In the genomic region with DNA sequence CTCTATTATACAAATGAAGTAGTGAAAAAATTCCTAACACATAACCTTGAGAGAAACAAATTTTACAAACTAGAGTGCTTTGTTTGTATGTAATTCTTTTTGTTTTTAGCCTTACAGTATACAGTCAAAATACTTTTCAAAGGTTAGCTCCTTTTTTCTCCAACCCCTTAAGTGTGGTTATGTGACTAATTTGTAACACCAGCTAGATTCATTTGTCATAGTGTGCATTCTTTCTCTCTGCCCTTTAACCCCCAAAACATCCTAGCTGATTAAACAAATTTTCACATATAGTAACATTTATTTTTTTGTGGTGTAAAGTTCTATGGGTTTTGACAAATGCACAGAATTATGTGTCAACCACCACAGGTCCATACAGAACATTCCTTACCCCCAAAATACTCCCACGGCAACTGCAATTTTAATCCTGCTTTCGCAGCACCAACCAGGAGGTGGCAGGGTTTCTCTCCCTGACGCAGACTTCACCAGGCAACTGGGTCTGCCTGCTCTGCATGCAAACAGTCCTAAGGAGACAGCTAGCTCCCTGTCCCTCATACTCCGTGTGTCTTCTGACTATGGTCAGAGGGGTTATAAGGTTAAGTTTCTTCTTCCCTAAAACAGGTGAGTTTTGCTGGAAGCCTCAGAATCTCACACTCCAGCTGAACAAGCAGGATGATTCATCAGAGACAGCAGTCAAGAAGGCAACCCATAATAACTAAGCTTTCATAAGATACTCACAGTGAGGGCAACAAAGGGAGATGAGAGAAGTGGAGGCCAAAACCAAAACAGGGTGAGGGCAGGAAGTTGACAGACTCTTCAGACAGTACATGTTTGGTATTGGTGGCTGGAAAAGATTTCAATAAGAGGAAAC, we compare ENCODE assay signal across 8 cellular contexts. TPM values are rescaled to one million over a fixed set of nuclear protein-coding genes. Genes with fewer than 3 reads are reported as not detected.
DNase-seq lines count a peak whose midpoint lies in the region; ATAC-seq and TF ChIP-seq lines count a peak whose summit lies in the region.

No MANE protein-coding gene starts in this region.

- CTCF ChIA-PET in CD4-positive, alpha-beta T cell (lab: Charles Lee) = interaction anchor here (1.3 to 1.6 kb wide), 2 partner anchors 15 to 160 kb away, joined by 4 to 7 read pairs; no protein-coding TSS in a partner anchor

- H3K79me2 ChIP-seq in smooth muscle cell (ENCODE audit: low read depth) = no peaks in the 10 kb centered on the region

- peak in 2 of 10 experiments; percentile 3 to 16 for DNase-seq in CD4-positive, alpha-beta T cell
- DNase-seq in NCI-H774 (lab: John Stamatoyannopoulos, UW) (peak; percentile 38), anterior cingulate cortex (lab: John Stamatoyannopoulos, UW) (peak in 49 of 58 donors; percentile 1 to 75 (median 24)), hippocampal formation (lab: John Stamatoyannopoulos, UW) (peak; percentile 29 to 58), smooth muscle cell (lab: John Stamatoyannopoulos, UW; ENCODE audit: unreplicated experiment) (no peak), amniotic stem cell (lab: John Stamatoyannopoulos, UW) (no peak)

- no peak overlapping the region for H2AFZ ChIP-seq in smooth muscle cell (ENCODE audit: low read depth)

- H3K27me3 ChIP-seq in CD4-positive, alpha-beta T cell (ENCODE audit: control insufficient read depth, insufficient read depth, low read length) = no peaks in the 10 kb centered on the region
- H3K27me3 ChIP-seq in smooth muscle cell (ENCODE audit: low read depth) = no peaks in the 10 kb centered on the region

- H3K4me2 ChIP-seq in smooth muscle cell = peak overlapping the region; percentile 56

- POLR2A ChIA-PET in CD4-positive, alpha-beta T cell (lab: Charles Lee) = interaction anchor here (0.8 kb wide), 1 partner anchor 143 kb away, joined by 3 read pairs; no protein-coding TSS in a partner anchor

- no peaks in the 10 kb centered on the region for H3K4me1 ChIP-seq in smooth muscle cell (ENCODE audit: low read depth)

- peak; percentile 41 for TF ChIP-seq CTCF in CD4-positive, alpha-beta T cell (IDR thresholded peaks at IDR 0.05)
- TF ChIP-seq CTCF in smooth muscle cell (IDR thresholded peaks at IDR 0.05; ENCODE audit: borderline replicate concordance, insufficient read depth, poor library complexity, severe bottlenecking) = peak; percentile 72

- H3K27ac Mint-ChIP-seq in CD4-positive, alpha-beta T cell = no peak overlapping the region

- H3K4me1 Mint-ChIP-seq in CD4-positive, alpha-beta T cell (ENCODE audit: low read depth) = peaks cover 7% of the 10 kb centered on the region

- no peaks in the 10 kb centered on the region for H3K36me3 Mint-ChIP-seq in CD4-positive, alpha-beta T cell (ENCODE audit: low read depth)

- no peaks in the 10 kb centered on the region for H4K20me1 ChIP-seq in smooth muscle cell (ENCODE audit: low read depth)

- no peak overlapping the region for H3K4me3 Mint-ChIP-seq in CD4-positive, alpha-beta T cell

- no peak overlapping the region for H3K4me3 ChIP-seq in smooth muscle cell

- H3K27me3 Mint-ChIP-seq in CD4-positive, alpha-beta T cell = no peaks in the 10 kb centered on the region

- peak; percentile 39 for ATAC-seq in CD4-positive, alpha-beta T cell (ENCODE audit: poor library complexity)
- ATAC-seq in GM21423 (IDR thresholded peaks at IDR 0.05; ENCODE audit: unreplicated experiment) (peak; percentile 64), GM18870 (IDR thresholded peaks at IDR 0.05; ENCODE audit: unreplicated experiment) (no peak)

- 5% methylated on average over 4 of the region's 4 CpGs for WGBS in smooth muscle cell (ENCODE audit: low lambda C conversion rate)

- no peaks in the 10 kb centered on the region for H3K36me3 ChIP-seq in smooth muscle cell (ENCODE audit: low read depth)

- no peaks in the 10 kb centered on the region for H3K9me3 ChIP-seq in CD4-positive, alpha-beta T cell (ENCODE audit: control insufficient read depth, low read length)
- no peaks in the 10 kb centered on the region for H3K9me3 ChIP-seq in smooth muscle cell (replicated peaks; ENCODE audit: low read depth)

- peak overlapping the region; percentile 28 for H3K9ac ChIP-seq in smooth muscle cell (ENCODE audit: low read depth)

- H3K27ac ChIP-seq in CD4-positive, alpha-beta T cell (ENCODE audit: low read depth, low read length) = no peak overlapping the region
- peak overlapping the region; percentile 70 for H3K27ac ChIP-seq in smooth muscle cell (ENCODE audit: low read depth)

- H3K9me3 Mint-ChIP-seq in CD4-positive, alpha-beta T cell = no peaks in the 10 kb centered on the region

- intact Hi-C loops in CD4-positive, alpha-beta T cell (cut with DNase I, micrococcal nuclease) = loop anchor here (1.0 to 5.0 kb wide), 2 partner anchors 161 kb away; no protein-coding TSS in a partner anchor

- H3F3A ChIP-seq in smooth muscle cell (ENCODE audit: low read depth) = no peaks in the 10 kb centered on the region

RNA-seq across cellular contexts. Expression of a gene that starts 44.5 kb away (rescaled TPM):
- not detected for total RNA-seq in CD4-positive, alpha-beta T cell
- not detected in 2 replicates for total RNA-seq in smooth muscle cell
- 0.07 TPM in 1 of 2 replicates, not detected in the other for polyA plus RNA-seq in smooth muscle cell

Comparison
In these comparisons a context has a peak if more than half of its experiments do, and no peak if none do; other contexts are left out.
1. DNase-seq: peak in NCI-H774 (single experiment), anterior cingulate cortex (49 of 58) and hippocampal formation (2 of 2); none in smooth muscle cell (single experiment) and amniotic stem cell (single experiment).